22 cellular contexts compared by ENCODE assay signal in the genomic region with DNA sequence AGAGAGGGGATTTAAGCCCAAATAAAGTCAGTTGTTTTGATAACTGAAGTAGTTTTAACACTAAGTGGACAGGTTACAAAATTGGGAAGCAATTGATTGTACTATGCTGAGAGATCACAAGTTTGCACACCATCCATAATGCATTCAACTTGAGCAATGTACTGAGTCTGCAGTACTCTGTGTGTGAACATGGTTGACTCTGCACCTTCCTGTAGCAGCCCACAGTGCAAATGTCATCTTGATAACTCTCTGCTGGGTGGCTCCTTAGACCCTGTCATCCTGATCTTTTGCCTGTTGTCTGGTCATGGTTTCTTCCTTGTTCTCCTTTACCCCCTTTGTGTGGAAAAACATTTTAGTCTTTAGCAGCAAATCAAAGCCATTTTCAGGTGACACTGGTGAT.
"Had no signal": no experiment of that assay in that cellular context is flagged by ENCODE, and none has a peak within 500 bp of the region (broad histone marks: within the 10 kb centered on the region; RNA-seq: fewer than 3 reads in every experiment).

No MANE protein-coding gene starts in this region.

- H3K9me3 Mint-ChIP-seq: activated CD8-positive, alpha-beta T cell treated with anti-CD3 and anti-CD28 coated beads for 36 hours; activated T-cell treated with anti-CD3 and anti-CD28 coated beads, Interleukin-2, amount 50 U/mL, for 24 hours; brain had no signal

- H3K27me3 Mint-ChIP-seq: activated CD8-positive, alpha-beta T cell treated with anti-CD3 and anti-CD28 coated beads for 36 hours; activated naive CD4-positive, alpha-beta T cell treated with anti-CD3 and anti-CD28 coated beads, Interleukin-2, amount 10 ng/mL, durations not matched to agents 7 days and 5 days; activated T-cell treated with anti-CD3 and anti-CD28 coated beads, Interleukin-2, amount 50 U/mL, for 24 hours; brain had no signal

- H3K27ac ChIP-seq: KMS-11, Peyer's patch, RWPE1, SJSA1 had no signal

- H3K4me3 ChIP-seq: Peyer's patch, SJSA1 had no signal

- H3K4me1 Mint-ChIP-seq: activated naive CD4-positive, alpha-beta T cell treated with anti-CD3 and anti-CD28 coated beads, Interleukin-2, amount 10 ng/mL, durations not matched to agents 7 days and 5 days; brain had no signal

- H3K4me1 ChIP-seq: Peyer's patch, SJSA1 had no signal

- H3K36me3 ChIP-seq: Peyer's patch, SJSA1 had no signal

- ATAC-seq: activated CD8-positive, alpha-beta T cell treated with anti-CD3 and anti-CD28 coated beads for 36 hours; SK-N-SH treated with all-trans-retinoic acid at 6 μM for 48 hours had no signal

- H3K4me3 Mint-ChIP-seq: activated CD8-positive, alpha-beta T cell treated with anti-CD3 and anti-CD28 coated beads for 36 hours; activated naive CD4-positive, alpha-beta T cell treated with anti-CD3 and anti-CD28 coated beads, Interleukin-2, amount 10 ng/mL, durations not matched to agents 7 days and 5 days; activated T-cell treated with anti-CD3 and anti-CD28 coated beads, Interleukin-2, amount 50 U/mL, for 24 hours; brain had no signal

- DNase-seq: activated CD4-positive, CD25-positive, alpha-beta regulatory T cell; activated CD8-positive, alpha-beta T cell treated with anti-CD3 and anti-CD28 coated beads for 36 hours; activated gamma-delta T cell treated with Interleukin-2 at 50 U/mL for 16 hours; activated naive CD4-positive, alpha-beta T cell treated with anti-CD3 and anti-CD28 coated beads, Interleukin-2, amount 10 ng/mL, durations not matched to agents 7 days and 5 days; activated T-cell treated with anti-CD3 and anti-CD28 coated beads, Interleukin-2, amount 50 U/mL, for 24 hours; amygdala; MV-4-11; NCI-H1092 treated with DMSO at 0.1 percent for 48 hours; NCI-H1417 treated with DMSO at 0.1 percent for 48 hours; NCI-H1694 treated with DMSO at 0.1 percent for 48 hours; NCI-H2029 treated with DMSO at 0.1 percent for 48 hours; NCI-H510A treated with DMSO at 0.1 percent for 48 hours; NCI-H69; NK-92 treated with Interleukin-12 subunit alpha and Interleukin-12 subunit beta, amount 100 ng/mL, for 24 hours; Peyer's patch; SHP77; SW 1271 had no signal

- H3K36me3 Mint-ChIP-seq: brain had no signal

- H3K9me3 ChIP-seq: Peyer's patch, SJSA1 had no signal

- H3K27ac Mint-ChIP-seq: activated CD8-positive, alpha-beta T cell treated with anti-CD3 and anti-CD28 coated beads for 36 hours; activated naive CD4-positive, alpha-beta T cell treated with anti-CD3 and anti-CD28 coated beads, Interleukin-2, amount 10 ng/mL, durations not matched to agents 7 days and 5 days; activated T-cell treated with anti-CD3 and anti-CD28 coated beads, Interleukin-2, amount 50 U/mL, for 24 hours; brain had no signal

- H3K27me3 ChIP-seq: Peyer's patch, SJSA1 had no signal
